Comparison of ENCODE assay signal across 14 cellular contexts in genomic region chr10:102523250-102524029, GRCh38. TPM values are rescaled to one million over a fixed set of nuclear protein-coding genes. Genes with fewer than 3 reads are reported as not detected.
DNase-seq lines count a peak whose midpoint lies in the region; ATAC-seq, FAIRE-seq and TF ChIP-seq lines count a peak whose summit lies in the region.
"Had no signal": no experiment of that assay in that cellular context is flagged by ENCODE, and none has a peak within 500 bp of the region (broad histone marks: within the 10 kb centered on the region; RNA-seq: fewer than 3 reads in every experiment).

No MANE protein-coding gene starts in this region.

- no peaks in the 10 kb centered on the region for H4K20me1 ChIP-seq in fibroblast of lung (ENCODE audit: control insufficient read depth, extremely low read depth, insufficient read depth, low read length)

- 49 to 68% methylated on average over 4 of the region's 7 CpGs for WGBS in gastroesophageal sphincter (ENCODE audit: low coverage in 1 of 2), 2 donors

- DNase-seq in GM12865 (ENCODE audit: low read depth) (peak; percentile 21), RCC 7860 (ENCODE audit: low spot score) (peak; percentile 69), fibroblast of lung (ENCODE audit: low read depth in 2 of 2) (peak; percentile 51 to 89), NCI-H2227 (lab: John Stamatoyannopoulos, UW; ENCODE audit: unreplicated experiment) (no peak)
- DNase-seq: activated T-cell treated with anti-CD3 and anti-CD28 coated beads for 4 hours, MM.1S, NCI-H2171, T-helper 9 cell had no signal

- H3K36me3 ChIP-seq in fibroblast of lung (ENCODE audit: control insufficient read depth, insufficient read depth, low read length): no peaks in the 10 kb centered on the region
- peaks cover 4% of the 10 kb centered on the region for H3K36me3 ChIP-seq in skeletal muscle satellite cell (ENCODE audit: insufficient read depth, low read length)
- H3K36me3 ChIP-seq in gastroesophageal sphincter: peaks cover 0 to 54% of the 10 kb centered on the region in 2 donors

- no peaks in the 10 kb centered on the region for H3K79me2 ChIP-seq in fibroblast of lung (ENCODE audit: control insufficient read depth, insufficient read depth, low read length)

- ATAC-seq in GM21390 (IDR thresholded peaks at IDR 0.05; ENCODE audit: unreplicated experiment) (no peak), gastroesophageal sphincter (no peak)
- ATAC-seq: esophagus mucosa had no signal

- no peaks in the 10 kb centered on the region for H3K27me3 ChIP-seq in fibroblast of lung (ENCODE audit: control insufficient read depth, insufficient read depth, low read length)
- no peaks in the 10 kb centered on the region for H3K27me3 ChIP-seq in skeletal muscle satellite cell (ENCODE audit: control insufficient read depth, insufficient read depth, low read length)
- no peaks in the 10 kb centered on the region for H3K27me3 ChIP-seq in gastroesophageal sphincter

- no peak for TF ChIP-seq EP300 in gastroesophageal sphincter (IDR thresholded peaks at IDR 0.05)

- H3K4me3 ChIP-seq in GM12865 (ENCODE audit: low read depth, low read length) (no peak overlapping the region), fibroblast of lung (replicated peaks in 1 of 4; ENCODE audit: control extremely low read depth in 1 of 4, insufficient read depth in 1 of 4, low read depth in 3 of 4, low read length in 4 of 4) (no peak overlapping the region), skeletal muscle satellite cell (ENCODE audit: low read length) (no peak overlapping the region), gastroesophageal sphincter (no peak overlapping the region)

- TF ChIP-seq CTCF in GM12865 (IDR thresholded peaks at IDR 0.05; ENCODE audit: insufficient read depth, low read depth, low read length, missing control alignments): no peak
- no peak for TF ChIP-seq CTCF in fibroblast of lung (conservative IDR thresholded peaks at IDR 0.05 in 1 of 2, IDR thresholded peaks at IDR 0.05 in 1 of 2; ENCODE audit: low read depth in 1 of 2, low read length in 2 of 2)
- TF ChIP-seq CTCF in gastroesophageal sphincter (IDR thresholded peaks at IDR 0.05): no peak

- H3K9ac ChIP-seq in fibroblast of lung (ENCODE audit: insufficient read depth, low read length) (no peak overlapping the region), skeletal muscle satellite cell (ENCODE audit: low read depth, low read length) (no peak overlapping the region)

- no peak overlapping the region for H2AFZ ChIP-seq in fibroblast of lung (ENCODE audit: low read length)

- H3K27ac ChIP-seq in fibroblast of lung (ENCODE audit: insufficient read depth, low read length) (peak overlapping the region; percentile 22), gastroesophageal sphincter (no peak overlapping the region)

- FAIRE-seq in RCC 7860 (lab: Jason Lieb, UNC): peak; percentile 58
- FAIRE-seq: D721Med, keratinocyte had no signal

- H3K9me3 ChIP-seq in fibroblast of lung (ENCODE audit: control insufficient read depth, insufficient read depth, low read depth, low read length) (no peaks in the 10 kb centered on the region), skeletal muscle satellite cell (replicated peaks; ENCODE audit: low read length) (no peaks in the 10 kb centered on the region), gastroesophageal sphincter (no peaks in the 10 kb centered on the region)

- H3K4me1 ChIP-seq in fibroblast of lung (ENCODE audit: control insufficient read depth, extremely low read depth, insufficient read depth, low read length) (no peaks in the 10 kb centered on the region), skeletal muscle satellite cell (ENCODE audit: control insufficient read depth, insufficient read depth, low read length) (peaks cover 11% of the 10 kb centered on the region), gastroesophageal sphincter (peaks cover 0 to 4% (median 0%) of the 10 kb centered on the region in 3 donors)

- no peak for TF ChIP-seq POLR2A in gastroesophageal sphincter (IDR thresholded peaks at IDR 0.05)

- H3K4me2 ChIP-seq in fibroblast of lung (ENCODE audit: extremely low read depth, insufficient read depth, low read length) (peak overlapping the region; percentile 16), skeletal muscle satellite cell (ENCODE audit: low read length) (peak overlapping the region; percentile 47)

RNA-seq across cellular contexts. Expression of gene SUFU, which starts 19.7 kb away (rescaled TPM):
- total RNA-seq in fibroblast of lung (2.6 and 4.3 TPM in 2 replicates), gastroesophageal sphincter (1 to 10 TPM; 5.3 to 10.0 (median 8.6) TPM)
- polyA plus RNA-seq in fibroblast of lung: 5.6 and 8.2 TPM in 2 replicates
- polyA plus RNA-seq in fibroblast of lung (2012): 8.9 and 11.5 TPM in 2 replicates
- polyA minus RNA-seq in fibroblast of lung (ENCODE audit: low replicate concordance): 22.2 and 55.5 TPM in 2 replicates
- total RNA-seq in skeletal muscle satellite cell (2012; rRNA removed): 1.8 and 3.3 TPM in 2 replicates

RNA-seq across cellular contexts. Expression of gene ACTR1A, which starts 20.9 kb away (rescaled TPM):
- total RNA-seq in fibroblast of lung (94.8 and 128 TPM in 2 replicates), gastroesophageal sphincter (100 to 1,000 TPM; 157 to 221 (median 179) TPM)
- polyA plus RNA-seq in fibroblast of lung: 125 and 155 TPM in 2 replicates
- polyA plus RNA-seq in fibroblast of lung (2012): 126 and 161 TPM in 2 replicates
- polyA minus RNA-seq in fibroblast of lung (ENCODE audit: low replicate concordance): 267 and 301 TPM in 2 replicates
- 88.2 and 98.9 TPM in 2 replicates for total RNA-seq in skeletal muscle satellite cell (2012; rRNA removed)
